Comparison of ENCODE assay signal across 19 cellular contexts in the genomic region with DNA sequence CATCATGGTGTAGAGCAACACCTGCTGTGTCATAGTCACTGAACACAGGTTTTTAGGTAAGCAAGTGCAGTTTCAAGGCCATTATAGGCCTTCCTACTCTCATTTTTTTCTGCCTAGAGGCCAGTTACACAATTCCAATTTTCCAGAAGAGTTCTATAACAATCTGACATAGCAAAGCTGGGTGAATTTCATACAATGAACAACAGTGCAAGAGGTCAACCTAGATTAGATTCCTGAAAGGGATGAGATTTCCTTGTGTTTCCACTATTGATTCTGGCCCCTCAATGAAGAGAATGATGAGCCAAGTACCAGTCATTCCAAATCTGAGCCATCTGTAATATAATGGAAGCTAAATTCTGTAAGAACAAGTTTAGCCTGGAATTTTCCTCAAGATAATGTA. TPM values are rescaled to one million over a fixed set of nuclear protein-coding genes. Genes with fewer than 3 reads are reported as not detected.
A peak's percentile ranks its signal among the peaks of the same experiment; 100 is the strongest.
DNase-seq lines count a peak whose midpoint lies in the region; ATAC-seq and TF ChIP-seq lines count a peak whose summit lies in the region.
"Had no signal": no experiment of that assay in that cellular context is flagged by ENCODE, and none has a peak within 500 bp of the region (broad histone marks: within the 10 kb centered on the region; RNA-seq: fewer than 3 reads in every experiment).

No MANE protein-coding gene starts in this region.

- ATAC-seq in heart right ventricle (peak in 4 of 8 donors; percentile 14 to 20 (median 19)), Right ventricle myocardium inferior (no peak), upper lobe of right lung (no peak), GM21526 (IDR thresholded peaks at IDR 0.05; ENCODE audit: low FRiP score, unreplicated experiment) (no peak)
- ATAC-seq: activated CD4-positive, alpha-beta T cell treated with anti-CD3 and anti-CD28 coated beads for 36 hours; activated T-cell treated with anti-CD3 and anti-CD28 coated beads, Interleukin-2, amount 50 U/mL, for 72 hours had no signal

- H3K9me3 ChIP-seq in heart right ventricle (no peaks in the 10 kb centered on the region), left ventricle myocardium inferior (replicated peaks) (no peaks in the 10 kb centered on the region), upper lobe of right lung (no peaks in the 10 kb centered on the region)
- H3K9me3 ChIP-seq: BE2C had no signal

- no peak for DNase-seq in heart right ventricle
- DNase-seq in Right ventricle myocardium inferior (ENCODE audit: missing footprints) = no peak
- DNase-seq in left ventricle myocardium inferior = no peak
- DNase-seq in upper lobe of right lung = no peak
- no peak for DNase-seq in SIG-M5 (lab: John Stamatoyannopoulos, UW)
- no peak for DNase-seq in A172 (ENCODE audit: low spot score)
- DNase-seq: activated CD4-positive, alpha-beta T cell treated with anti-CD3 and anti-CD28 coated beads for 36 hours; activated T-cell treated with anti-CD3 and anti-CD28 coated beads, Interleukin-2, amount 50 U/mL, for 72 hours; BE2C; NCI-H187 treated with DMSO at 0.1 percent for 48 hours; NCI-H69; OCI-M1; retina; SHP77 treated with DMSO at 0.1 percent for 48 hours had no signal

- H3K9me3 Mint-ChIP-seq in nephron = no peaks in the 10 kb centered on the region
- H3K9me3 Mint-ChIP-seq: activated T-cell treated with anti-CD3 and anti-CD28 coated beads, Interleukin-2, amount 50 U/mL, for 72 hours; HFFc6 had no signal

- H3K4me3 Mint-ChIP-seq in nephron = no peak overlapping the region
- H3K4me3 Mint-ChIP-seq: activated CD4-positive, alpha-beta T cell treated with anti-CD3 and anti-CD28 coated beads for 36 hours; activated naive CD8-positive, alpha-beta T cell; activated T-cell treated with anti-CD3 and anti-CD28 coated beads, Interleukin-2, amount 50 U/mL, for 72 hours; HFFc6 had no signal

- H3K4me3 ChIP-seq in heart right ventricle (no peak overlapping the region), left ventricle myocardium inferior (no peak overlapping the region), upper lobe of right lung (no peak overlapping the region)

- peak overlapping the region; percentile 79 to 93 (median 93) for H3K27ac Mint-ChIP-seq in nephron
- H3K27ac Mint-ChIP-seq: activated CD4-positive, alpha-beta T cell treated with anti-CD3 and anti-CD28 coated beads for 36 hours; activated naive CD8-positive, alpha-beta T cell; activated T-cell treated with anti-CD3 and anti-CD28 coated beads, Interleukin-2, amount 50 U/mL, for 72 hours; HFFc6 had no signal

- no peaks in the 10 kb centered on the region for H3K27me3 Mint-ChIP-seq in nephron (ENCODE audit: low read depth)
- H3K27me3 Mint-ChIP-seq: activated CD4-positive, alpha-beta T cell treated with anti-CD3 and anti-CD28 coated beads for 36 hours; activated naive CD8-positive, alpha-beta T cell had no signal

- H3K4me1 ChIP-seq in heart right ventricle = peaks cover 16 to 83% (median 72%) of the 10 kb centered on the region in 9 donors
- peaks cover 77% of the 10 kb centered on the region for H3K4me1 ChIP-seq in left ventricle myocardium inferior
- peaks cover 49% of the 10 kb centered on the region for H3K4me1 ChIP-seq in upper lobe of right lung
- H3K4me1 ChIP-seq: BE2C had no signal

- TF ChIP-seq CTCF in heart right ventricle (IDR thresholded peaks at IDR 0.05) = no peak
- TF ChIP-seq CTCF in left ventricle myocardium inferior (IDR thresholded peaks at IDR 0.05; ENCODE audit: borderline replicate concordance) = no peak
- no peak for TF ChIP-seq CTCF in nephron (IDR thresholded peaks at IDR 0.05; ENCODE audit: unreplicated experiment in 3 of 3)
- TF ChIP-seq CTCF in upper lobe of right lung (IDR thresholded peaks at IDR 0.05) = no peak

- intact Hi-C loops in heart right ventricle (cut with DNase I) = loop anchor here in 4 of 10 donors (5.0 to 10.0 kb wide), 4 partner anchors 39 to 211 kb away; no protein-coding TSS in a partner anchor
- intact Hi-C loops in Right ventricle myocardium inferior (cut with DNase I) = no loop called here
- intact Hi-C loops in left ventricle myocardium inferior (cut with micrococcal nuclease) = no loop called here
- intact Hi-C loops in upper lobe of right lung (cut with DNase I) = no loop called here

- no peaks in the 10 kb centered on the region for H3K36me3 ChIP-seq in heart right ventricle
- H3K36me3 ChIP-seq in left ventricle myocardium inferior = no peaks in the 10 kb centered on the region
- no peaks in the 10 kb centered on the region for H3K36me3 ChIP-seq in upper lobe of right lung
- H3K36me3 ChIP-seq: BE2C had no signal

- H3K36me3 Mint-ChIP-seq in nephron (ENCODE audit: low read depth) = no peaks in the 10 kb centered on the region
- H3K36me3 Mint-ChIP-seq: activated naive CD8-positive, alpha-beta T cell had no signal

- H3K27me3 ChIP-seq in heart right ventricle (no peaks in the 10 kb centered on the region), left ventricle myocardium inferior (ENCODE audit: low read depth) (no peaks in the 10 kb centered on the region), upper lobe of right lung (no peaks in the 10 kb centered on the region)
- H3K27me3 ChIP-seq: BE2C had no signal

- H3K4me1 Mint-ChIP-seq in nephron = peaks cover 75% of the 10 kb centered on the region

- H3K27ac ChIP-seq in heart right ventricle = peak overlapping the region; percentile 23 to 91 (median 64)
- H3K27ac ChIP-seq in left ventricle myocardium inferior (replicated peaks) = peak overlapping the region; percentile 90
- peak overlapping the region; percentile 56 for H3K27ac ChIP-seq in upper lobe of right lung

RNA-seq across cellular contexts. Expression of gene CD28, which starts 15.3 kb away (rescaled TPM):
- 1 to 10 TPM in 3 of 10 donors, under 1 TPM in 7; 0.36 to 5.3 (median 0.75) TPM for total RNA-seq in heart right ventricle
- under 1 TPM; 0.10 to 0.15 TPM for polyA plus RNA-seq in heart right ventricle
- 0.78 TPM for total RNA-seq in Right ventricle myocardium inferior
- 0.77 TPM for total RNA-seq in left ventricle myocardium inferior
- total RNA-seq in upper lobe of right lung = 2.5 TPM
- total RNA-seq in A172 (2014; rRNA removed; shearing (Covaris generic)) = 0.19 TPM in 1 of 2 replicates, not detected in the other
- total RNA-seq: A673, HFFc6 had no signal
